Comparison of ENCODE assay signal across 8 cellular contexts in the genomic region with DNA sequence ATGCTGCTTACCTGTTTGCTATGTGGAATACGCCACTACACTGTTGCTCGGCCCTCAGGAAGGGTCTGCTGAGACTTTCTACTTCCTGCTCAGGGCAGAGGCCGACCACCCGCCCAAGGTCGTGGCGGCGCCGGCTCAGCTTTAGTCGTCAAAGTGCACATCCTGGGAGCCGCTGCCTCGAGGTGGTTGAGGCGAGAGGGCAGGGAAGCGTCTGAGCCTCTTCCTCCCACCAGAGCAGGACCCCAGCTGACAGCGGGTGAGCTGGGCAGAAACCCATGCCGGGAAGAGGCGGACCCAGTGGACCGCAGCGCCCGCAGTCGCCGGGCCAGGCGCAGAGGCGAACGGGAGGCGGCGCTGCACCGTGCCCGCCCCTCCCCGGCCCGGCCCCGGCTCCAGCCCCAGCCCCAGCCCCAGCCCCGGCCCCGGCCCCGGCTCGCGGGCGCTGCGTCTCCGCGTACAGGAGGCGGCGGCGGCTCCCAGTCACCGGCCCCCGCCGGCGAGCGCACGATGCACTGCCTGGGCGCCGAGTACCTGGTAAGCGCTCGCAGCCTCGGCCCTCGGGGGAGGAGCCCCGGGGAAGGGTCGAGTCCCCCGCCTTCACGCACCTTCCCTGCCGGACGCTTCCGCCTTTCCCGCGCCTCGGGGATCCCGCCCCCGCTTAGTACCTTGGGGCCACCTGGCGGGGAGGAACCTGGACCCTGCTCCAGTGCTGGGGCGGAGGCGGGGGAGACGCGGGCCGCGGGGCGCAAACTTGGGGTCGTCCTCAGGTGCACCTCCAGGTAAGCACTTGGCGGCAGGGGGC. TPM values are rescaled to one million over a fixed set of nuclear protein-coding genes. Genes with fewer than 3 reads are reported as not detected.
DNase-seq lines count a peak whose midpoint lies in the region; ATAC-seq lines count a peak whose summit lies in the region.

A gene with protein sequence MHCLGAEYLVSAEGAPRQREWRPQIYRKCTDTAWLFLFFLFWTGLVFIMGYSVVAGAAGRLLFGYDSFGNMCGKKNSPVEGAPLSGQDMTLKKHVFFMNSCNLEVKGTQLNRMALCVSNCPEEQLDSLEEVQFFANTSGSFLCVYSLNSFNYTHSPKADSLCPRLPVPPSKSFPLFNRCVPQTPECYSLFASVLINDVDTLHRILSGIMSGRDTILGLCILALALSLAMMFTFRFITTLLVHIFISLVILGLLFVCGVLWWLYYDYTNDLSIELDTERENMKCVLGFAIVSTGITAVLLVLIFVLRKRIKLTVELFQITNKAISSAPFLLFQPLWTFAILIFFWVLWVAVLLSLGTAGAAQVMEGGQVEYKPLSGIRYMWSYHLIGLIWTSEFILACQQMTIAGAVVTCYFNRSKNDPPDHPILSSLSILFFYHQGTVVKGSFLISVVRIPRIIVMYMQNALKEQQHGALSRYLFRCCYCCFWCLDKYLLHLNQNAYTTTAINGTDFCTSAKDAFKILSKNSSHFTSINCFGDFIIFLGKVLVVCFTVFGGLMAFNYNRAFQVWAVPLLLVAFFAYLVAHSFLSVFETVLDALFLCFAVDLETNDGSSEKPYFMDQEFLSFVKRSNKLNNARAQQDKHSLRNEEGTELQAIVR (plus strand): TSS at position 413 of the 802 bp plus-strand sequence. CDS start 95 bp downstream, at position 508.

- H3K4me1 Mint-ChIP-seq in activated naive CD4-positive, alpha-beta T cell treated with anti-CD3 and anti-CD28 coated beads for 36 hours (ENCODE audit: low read depth) = peaks cover 2% of the 10 kb centered on the region

- ATAC-seq in HG03469 (IDR thresholded peaks at IDR 0.05; ENCODE audit: unreplicated experiment) (no peak), GM19023 (IDR thresholded peaks at IDR 0.05; ENCODE audit: unreplicated experiment) (no peak)

- H3K36me3 Mint-ChIP-seq in activated naive CD4-positive, alpha-beta T cell treated with anti-CD3 and anti-CD28 coated beads for 36 hours (ENCODE audit: low read depth) = no peaks in the 10 kb centered on the region

- H3K27ac Mint-ChIP-seq in activated naive CD4-positive, alpha-beta T cell treated with anti-CD3 and anti-CD28 coated beads for 36 hours = no peak within 1 kb of the TSS

- H3K9me3 Mint-ChIP-seq in activated naive CD4-positive, alpha-beta T cell treated with anti-CD3 and anti-CD28 coated beads for 36 hours = no peaks in the 10 kb centered on the region

- H3K4me3 Mint-ChIP-seq in activated naive CD4-positive, alpha-beta T cell treated with anti-CD3 and anti-CD28 coated beads for 36 hours = peak within 1 kb of the TSS; percentile 57

- intact Hi-C loops in activated naive CD4-positive, alpha-beta T cell treated with anti-CD3 and anti-CD28 coated beads for 36 hours (cut with micrococcal nuclease) = loop anchor here (1.0 kb wide), 1 partner anchor 223 kb away; no protein-coding TSS in a partner anchor

- CTCF ChIA-PET in activated naive CD4-positive, alpha-beta T cell treated with anti-CD3 and anti-CD28 coated beads for 36 hours (lab: Charles Lee) = no interaction called here

- DNase-seq in activated naive CD4-positive, alpha-beta T cell treated with anti-CD3 and anti-CD28 coated beads for 36 hours = peak; percentile 6
- DNase-seq in activated naive CD4-positive, alpha-beta T cell treated with anti-CD3 and anti-CD28 coated beads, Interleukin-2, amount 50 U/mL, for 16 hours = no peak
- DNase-seq in NCI-H2196 treated with DMSO at 0.1 percent for 48 hours (lab: John Stamatoyannopoulos, UW; ENCODE audit: unreplicated experiment) (peak; percentile 41), amniotic epithelial cell (ENCODE audit: low read depth) (peak; percentile 51), hypothalamus (lab: John Stamatoyannopoulos, UW) (peak in 36 of 51 donors; percentile 5 to 65 (median 24)), retina (peak; percentile 72)

- H3K27me3 Mint-ChIP-seq in activated naive CD4-positive, alpha-beta T cell treated with anti-CD3 and anti-CD28 coated beads for 36 hours (ENCODE audit: low read depth) = peaks cover 29% of the 10 kb centered on the region

RNA-seq across cellular contexts. Expression of the gene that starts here (rescaled TPM):
- total RNA-seq in activated naive CD4-positive, alpha-beta T cell treated with anti-CD3 and anti-CD28 coated beads for 36 hours = not detected

Comparison
In these comparisons a context has a peak if more than half of its experiments do, and no peak if none do; other contexts are left out.
1. Peak in DNase-seq in activated naive CD4-positive, alpha-beta T cell treated with anti-CD3 and anti-CD28 coated beads for 36 hours; RNA of the gene not detected or under 1 TPM.